Comparison of ENCODE assay signal across 18 cellular contexts in the genomic region with DNA sequence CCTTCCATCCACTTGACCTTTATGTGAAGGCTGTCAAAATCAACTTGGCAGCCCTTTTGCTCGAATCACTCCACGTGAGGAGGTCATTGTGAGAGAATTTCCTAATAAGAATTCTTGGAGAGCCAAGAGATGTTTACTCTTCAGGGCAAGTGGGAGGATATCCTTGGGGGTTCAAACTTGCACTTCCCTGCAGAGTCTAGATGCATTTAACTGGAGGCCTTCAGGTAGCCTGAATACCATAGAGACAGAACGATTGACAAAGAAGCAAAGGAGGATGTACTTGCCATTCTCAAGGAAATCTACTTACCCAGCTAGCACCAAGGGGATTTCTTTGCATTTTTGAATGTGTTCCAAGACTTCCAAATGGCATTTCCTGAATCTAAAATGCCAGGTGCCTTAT.
DNase-seq lines count a peak whose midpoint lies in the region; ATAC-seq and TF ChIP-seq lines count a peak whose summit lies in the region.
"Had no signal": no experiment of that assay in that cellular context is flagged by ENCODE, and none has a peak within 500 bp of the region (broad histone marks: within the 10 kb centered on the region; RNA-seq: fewer than 3 reads in every experiment).

No MANE protein-coding gene starts in this region.

- H3K4me1 ChIP-seq in lung (ENCODE audit: control insufficient read depth in 2 of 2, insufficient read depth in 2 of 2, low read length in 2 of 2) (no peaks in the 10 kb centered on the region), uterus (no peaks in the 10 kb centered on the region), mucosa of descending colon (ENCODE audit: low read depth) (no peaks in the 10 kb centered on the region)
- H3K4me1 ChIP-seq: HAP-1 had no signal

- H3K36me3 ChIP-seq in lung (ENCODE audit: control insufficient read depth in 2 of 2, insufficient read depth in 2 of 2, low read length in 2 of 2): no peaks in the 10 kb centered on the region
- H3K36me3 ChIP-seq in uterus: no peaks in the 10 kb centered on the region
- H3K36me3 ChIP-seq in mucosa of descending colon (ENCODE audit: low read depth): no peaks in the 10 kb centered on the region
- H3K36me3 ChIP-seq: HAP-1 had no signal

- no peaks in the 10 kb centered on the region for H3K27me3 ChIP-seq in lung (ENCODE audit: control insufficient read depth, insufficient read depth)
- H3K27me3 ChIP-seq in uterus: no peaks in the 10 kb centered on the region

- TF ChIP-seq CTCF in lung (IDR thresholded peaks at IDR 0.05; ENCODE audit: control extremely low read depth, extremely low read depth): no peak
- TF ChIP-seq CTCF in uterus (IDR thresholded peaks at IDR 0.05): no peak
- TF ChIP-seq CTCF in mucosa of descending colon (IDR thresholded peaks at IDR 0.05): no peak

- H3K9me3 ChIP-seq in lung (ENCODE audit: control insufficient read depth in 2 of 2, insufficient read depth in 1 of 2, low read length in 1 of 2) (no peaks in the 10 kb centered on the region), uterus (no peaks in the 10 kb centered on the region), mucosa of descending colon (peaks cover 6% of the 10 kb centered on the region)
- H3K9me3 ChIP-seq: HAP-1 had no signal

- intact Hi-C loops in uterus (cut with DNase I; ENCODE audit: low total_unique reads) (no loop called here), mucosa of descending colon (cut with DNase I, micrococcal nuclease) (no loop called here)

- 37 to 47% methylated on average over 3 of the region's 3 CpGs for WGBS in lung, 2 donors

- TF ChIP-seq POLR2A in uterus (IDR thresholded peaks at IDR 0.05): no peak

- DNase-seq in NCI-H2227 (lab: John Stamatoyannopoulos, UW; ENCODE audit: unreplicated experiment): peak; percentile 7
- DNase-seq in NCI-H2227 treated with DMSO at 0.1 percent for 48 hours (lab: John Stamatoyannopoulos, UW): no peak
- peak; percentile 27 for DNase-seq in dermis blood vessel endothelial cell
- peak; percentile 32 for DNase-seq in lung (ENCODE audit: low spot score)
- no peak for DNase-seq in uterus
- DNase-seq in nucleus accumbens (lab: John Stamatoyannopoulos, UW): no peak
- no peak for DNase-seq in mucosa of descending colon
- DNase-seq in activated T-cell treated with anti-CD3 and anti-CD28 coated beads for 4 hours: no peak
- DNase-seq: 8988T, DMS153, Kasumi-1, NCI-H1417, NCI-H1930, NCI-H526 treated with DMSO at 0.1 percent for 48 hours, PC-9 had no signal

- H3K27ac ChIP-seq in lung (ENCODE audit: low read depth in 1 of 2, low read length in 1 of 2) (no peak overlapping the region), uterus (no peak overlapping the region)
- H3K27ac ChIP-seq: C4-2B, PC-9 had no signal

- H3K4me3 ChIP-seq in lung: no peak overlapping the region
- H3K4me3 ChIP-seq in uterus: no peak overlapping the region
- no peak overlapping the region for H3K4me3 ChIP-seq in mucosa of descending colon
- H3K4me3 ChIP-seq: HAP-1, PC-9 had no signal

- ATAC-seq in lung (ENCODE audit: insufficient read depth, low FRiP score) (no peak), mucosa of descending colon (no peak)
- ATAC-seq: SK-N-SH treated with all-trans-retinoic acid at 6 μM for 48 hours had no signal

Comparison
In these comparisons a context has a peak if more than half of its experiments do, and no peak if none do; other contexts are left out.
1. DNase-seq: peak in NCI-H2227 (single experiment), dermis blood vessel endothelial cell (single experiment) and lung (single experiment); none in NCI-H2227 treated with DMSO at 0.1 percent for 48 hours (single experiment), uterus (0 of 2), nucleus accumbens (0 of 56), mucosa of descending colon (0 of 3) and activated T-cell treated with anti-CD3 and anti-CD28 coated beads for 4 hours (single experiment).